ENCODE assay signal across 8 cellular contexts in the genomic region with DNA sequence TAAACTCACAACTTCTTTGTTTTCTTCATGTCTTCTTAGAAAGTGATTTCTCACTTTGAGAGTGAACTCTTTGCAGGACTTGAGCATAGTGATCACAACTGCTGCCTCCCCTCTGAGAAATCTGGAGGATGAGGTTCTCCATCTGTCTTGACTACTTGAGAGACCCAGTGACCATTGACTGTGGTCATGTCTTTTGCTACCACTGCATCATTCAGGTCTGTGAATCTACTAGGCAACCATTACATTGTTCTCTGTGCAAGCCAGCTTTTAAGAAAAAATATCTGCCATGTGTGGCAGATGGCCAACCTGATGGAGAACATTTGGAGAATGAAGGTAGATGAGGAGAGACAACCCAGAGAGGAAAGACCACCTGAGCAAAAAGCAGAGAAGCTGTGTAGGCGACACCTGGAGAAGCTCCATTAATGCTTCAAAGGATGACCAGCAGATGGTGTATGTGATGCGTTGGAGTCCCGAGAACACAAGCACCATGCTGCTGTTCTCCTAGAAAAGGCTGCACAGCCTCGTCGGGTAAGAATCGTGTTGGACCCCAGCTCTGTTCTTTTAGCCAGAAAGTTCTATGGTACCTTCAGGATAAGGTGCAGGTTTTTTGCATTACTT. TPM values are rescaled to one million over a fixed set of nuclear protein-coding genes. Genes with fewer than 3 reads are reported as not detected.
DNase-seq lines count a peak whose midpoint lies in the region; ATAC-seq, FAIRE-seq and TF ChIP-seq lines count a peak whose summit lies in the region.

No MANE protein-coding gene starts in this region.

- POLR2A ChIA-PET in activated B cell treated with CpG ODN at 0.5 μM for 24 hours (lab: Charles Lee): interaction anchor here (0.5 kb wide), 1 partner anchor 377 kb away, joined by 9 read pairs; no protein-coding TSS in a partner anchor

- peak; percentile 61 for ATAC-seq in activated B cell treated with CpG ODN at 0.5 μM for 24 hours (ENCODE audit: low read depth)
- peak; percentile 67 to 76 (median 67) for ATAC-seq in right lobe of liver
- ATAC-seq in HG02642 (IDR thresholded peaks at IDR 0.05; ENCODE audit: poor library complexity, unreplicated experiment): no peak

- H3K27ac ChIP-seq in right lobe of liver (no peak overlapping the region), tibial nerve (no peak overlapping the region)

- CTCF ChIA-PET in activated B cell treated with CpG ODN at 0.5 μM for 24 hours (lab: Charles Lee): interaction anchor here (1.0 to 3.2 kb wide), 7 partner anchors 19 to 162 kb away, joined by 3 to 23 read pairs (median 5); a partner anchor contains a TSS

- TF ChIP-seq CTCF in activated B cell treated with CpG ODN at 0.5 μM for 24 hours (IDR thresholded peaks at IDR 0.05): no peak
- peak; percentile 35 to 49 (median 41) for TF ChIP-seq CTCF in right lobe of liver (IDR thresholded peaks at IDR 0.05)
- no peak for TF ChIP-seq CTCF in tibial nerve (IDR thresholded peaks at IDR 0.05)

- H3K9me3 ChIP-seq in right lobe of liver (no peaks in the 10 kb centered on the region), tibial nerve (no peaks in the 10 kb centered on the region), HAP-1 (no peaks in the 10 kb centered on the region)

- intact Hi-C loops in activated B cell treated with CpG ODN at 0.5 μM for 24 hours (cut with micrococcal nuclease) (loop anchor here (1.0 to 5.0 kb wide), 2 partner anchors 119 to 159 kb away; no protein-coding TSS in a partner anchor), right lobe of liver (cut with DNase I) (no loop called here), posterior vena cava (cut with DNase I) (no loop called here)

- H3K36me3 ChIP-seq in right lobe of liver: no peaks in the 10 kb centered on the region
- H3K36me3 ChIP-seq in tibial nerve: no peaks in the 10 kb centered on the region
- no peaks in the 10 kb centered on the region for H3K36me3 ChIP-seq in HAP-1 (replicated peaks)

- H3K4me3 Mint-ChIP-seq in activated B cell treated with CpG ODN at 0.5 μM for 24 hours: no peak overlapping the region

- H3K4me3 ChIP-seq in right lobe of liver: no peak overlapping the region
- H3K4me3 ChIP-seq in tibial nerve: no peak overlapping the region
- H3K4me3 ChIP-seq in HAP-1: no peak overlapping the region

- H3K27me3 ChIP-seq in right lobe of liver (no peaks in the 10 kb centered on the region), tibial nerve (no peaks in the 10 kb centered on the region), HAP-1 (ENCODE audit: low read depth) (peaks cover 18% of the 10 kb centered on the region)

- H3K4me1 ChIP-seq in right lobe of liver: no peaks in the 10 kb centered on the region
- H3K4me1 ChIP-seq in tibial nerve: no peaks in the 10 kb centered on the region
- H3K4me1 ChIP-seq in HAP-1: no peaks in the 10 kb centered on the region

- in situ Hi-C loops in HAP-1 (cut with MboI; ENCODE audit: low sequenced_read_pairs): loop anchor here (25.0 kb wide), 1 partner anchor 999 kb away; no protein-coding TSS in a partner anchor

- peak; percentile 12 for DNase-seq in COR-L47 (lab: John Stamatoyannopoulos, UW)
- DNase-seq in H54 (ENCODE audit: insufficient read length, low spot score): no peak
- DNase-seq in activated B cell treated with CpG ODN at 0.5 μM for 24 hours: no peak
- no peak for DNase-seq in right lobe of liver
- no peak for DNase-seq in posterior vena cava (ENCODE audit: low spot score)
- no peak for DNase-seq in tibial nerve (ENCODE audit: low spot score in 2 of 2)
- no peak for DNase-seq in HAP-1 (ENCODE audit: low spot score in 2 of 2)

- H3K36me3 Mint-ChIP-seq in activated B cell treated with CpG ODN at 0.5 μM for 24 hours (ENCODE audit: low read depth): no peaks in the 10 kb centered on the region

- FAIRE-seq in H54 (lab: Jason Lieb, UNC): peak; percentile 53

- H3K4me1 Mint-ChIP-seq in activated B cell treated with CpG ODN at 0.5 μM for 24 hours: no peaks in the 10 kb centered on the region

- H3K9me3 Mint-ChIP-seq in activated B cell treated with CpG ODN at 0.5 μM for 24 hours: no peaks in the 10 kb centered on the region

- WGBS in right lobe of liver (ENCODE audit: insufficient coverage, low coverage, low lambda C conversion rate, missing lambda C conversion rate): 37% methylated on average over 5 of the region's 6 CpGs
- 59 to 66% methylated on average over 6 of the region's 6 CpGs for WGBS in tibial nerve, 2 donors

- TF ChIP-seq POLR2A in H54 (IDR thresholded peaks at IDR 0.05; ENCODE audit: low read depth, low read length) (no peak), right lobe of liver (IDR thresholded peaks at IDR 0.05) (no peak), tibial nerve (IDR thresholded peaks at IDR 0.05) (no peak)

- TF ChIP-seq EP300 in tibial nerve (IDR thresholded peaks at IDR 0.05): no peak

- H3K27ac Mint-ChIP-seq in activated B cell treated with CpG ODN at 0.5 μM for 24 hours: no peak overlapping the region

- H3K27me3 Mint-ChIP-seq in activated B cell treated with CpG ODN at 0.5 μM for 24 hours: peaks cover 25% of the 10 kb centered on the region

RNA-seq across cellular contexts. Expression of a gene that starts 25.1 kb away (rescaled TPM):
- total RNA-seq in activated B cell treated with CpG ODN at 0.5 μM for 24 hours (72.5 and 75.7 TPM in 2 replicates), right lobe of liver (10 to 100 TPM; 28.8 to 47.5 (median 38.9) TPM), posterior vena cava (10 to 100 TPM; 36.0 to 37.0 TPM), tibial nerve (10 to 100 TPM; 26.9 to 46.8 (median 37.6) TPM)

Comparison
In these comparisons a context has a peak if more than half of its experiments do, and no peak if none do; other contexts are left out.
1. CTCF ChIP-seq: peak in right lobe of liver (4 of 4); none in activated B cell treated with CpG ODN at 0.5 μM for 24 hours (single experiment) and tibial nerve (0 of 5).